ENCODE assay signal across 22 cellular contexts in genomic region chr21:15144026-15144425, GRCh38.
"Had no signal": no experiment of that assay in that cellular context is flagged by ENCODE, and none has a peak within 500 bp of the region (broad histone marks: within the 10 kb centered on the region; RNA-seq: fewer than 3 reads in every experiment).

No MANE protein-coding gene starts in this region.

- H3K9me3 ChIP-seq: colonic mucosa, heart left ventricle, left ventricle myocardium inferior, lower lobe of right lung, prostate gland, right lobe of liver, spleen, testis, tibial nerve had no signal

- ATAC-seq: heart left ventricle; lower lobe of right lung; natural killer cell treated with Interleukin-12 subunit alpha and Interleukin-12 subunit beta and Interleukin-15 and Interleukin-18, amount 100 ng/mL, for 72 hours; stimulated activated memory B cell treated with anti-CD40 and anti-IgM and Interleukin-4, amounts not matched to agents 10 μg/mL and 1 μg/mL and 100 μg/mL, for 72 hours had no signal

- H3K36me3 ChIP-seq: colonic mucosa, heart left ventricle, left ventricle myocardium inferior, lower lobe of right lung, prostate gland, right lobe of liver, spleen, tibial nerve had no signal

- H3K27me3 ChIP-seq: colonic mucosa, heart left ventricle, right lobe of liver, testis, tibial nerve had no signal

- DNase-seq: cerebellar nuclear complex; colonic mucosa; effector CD4-positive, alpha-beta T cell; endodermal cell; erythroblast; heart left ventricle; hippocampal formation; islet precursor cell; left ventricle myocardium inferior; lower lobe of right lung; retina; right lobe of liver; spleen; stimulated activated CD4-positive, alpha-beta T cell treated with anti-CD3 and anti-CD28 coated beads, Interleukin-15, amount 100 ng/mL, for 24 hours; stimulated activated CD4-positive, alpha-beta T cell treated with anti-CD3 and anti-CD28 coated beads, Interleukin-1b, Interleukin-23, amount 100 ng/mL, for 48 hours; stimulated activated CD4-positive, alpha-beta T cell treated with anti-CD3 and anti-CD28 coated beads, Interleukin-4, amount 100 ng/mL, for 24 hours; testis had no signal

- H3K27ac ChIP-seq: colonic mucosa, heart left ventricle, left ventricle myocardium inferior, lower lobe of right lung, parathyroid adenoma, prostate gland, right lobe of liver, spleen, testis, tibial nerve had no signal

- H3K4me1 ChIP-seq: colonic mucosa, parathyroid adenoma, prostate gland had no signal

- H3K4me3 ChIP-seq: colonic mucosa, heart left ventricle, left ventricle myocardium inferior, lower lobe of right lung, prostate gland, right lobe of liver, spleen, testis, tibial nerve had no signal

- H2AFZ ChIP-seq: parathyroid adenoma had no signal

- H3K9ac ChIP-seq: parathyroid adenoma had no signal
